Comparison of ENCODE assay signal across 1 cellular context in the genomic region with DNA sequence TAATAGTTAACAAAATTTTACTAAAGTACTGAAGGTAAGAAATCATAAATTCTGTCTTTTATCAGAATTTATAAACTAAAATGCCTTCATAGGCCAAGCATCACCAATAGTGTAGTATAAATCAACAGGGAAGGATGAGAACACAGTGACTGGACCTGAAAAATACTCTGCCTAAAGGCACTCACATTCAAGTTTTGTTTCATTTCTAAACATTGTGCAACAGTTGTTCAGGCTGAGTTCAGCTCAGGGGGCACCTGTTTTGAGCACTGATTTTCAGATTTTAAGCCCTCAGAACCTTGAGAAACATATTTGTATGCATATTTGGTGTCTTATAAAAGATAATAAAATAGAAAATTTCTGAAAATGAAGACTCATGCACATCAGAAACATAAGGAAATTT.
TF ChIP-seq lines count a peak whose summit lies in the region.

No MANE protein-coding gene starts in this region.

TF ChIP-seq in K562, 482 proteins besides CTCF, POLR2A, EP300 and RAD21:
- TF ChIP-seq CEBPG (CRISPR knock-in tag; IDR thresholded peaks at IDR 0.05) = no peak
- peak in 1 of 2 experiments; percentile 59; a peak in 2 of 4 replicates for TF ChIP-seq CEBPG (tag; conservative IDR thresholded peaks at IDR 0.05 in 1 of 2, IDR thresholded peaks at IDR 0.05 in 1 of 2)
- TF ChIP-seq, protein P1, sequence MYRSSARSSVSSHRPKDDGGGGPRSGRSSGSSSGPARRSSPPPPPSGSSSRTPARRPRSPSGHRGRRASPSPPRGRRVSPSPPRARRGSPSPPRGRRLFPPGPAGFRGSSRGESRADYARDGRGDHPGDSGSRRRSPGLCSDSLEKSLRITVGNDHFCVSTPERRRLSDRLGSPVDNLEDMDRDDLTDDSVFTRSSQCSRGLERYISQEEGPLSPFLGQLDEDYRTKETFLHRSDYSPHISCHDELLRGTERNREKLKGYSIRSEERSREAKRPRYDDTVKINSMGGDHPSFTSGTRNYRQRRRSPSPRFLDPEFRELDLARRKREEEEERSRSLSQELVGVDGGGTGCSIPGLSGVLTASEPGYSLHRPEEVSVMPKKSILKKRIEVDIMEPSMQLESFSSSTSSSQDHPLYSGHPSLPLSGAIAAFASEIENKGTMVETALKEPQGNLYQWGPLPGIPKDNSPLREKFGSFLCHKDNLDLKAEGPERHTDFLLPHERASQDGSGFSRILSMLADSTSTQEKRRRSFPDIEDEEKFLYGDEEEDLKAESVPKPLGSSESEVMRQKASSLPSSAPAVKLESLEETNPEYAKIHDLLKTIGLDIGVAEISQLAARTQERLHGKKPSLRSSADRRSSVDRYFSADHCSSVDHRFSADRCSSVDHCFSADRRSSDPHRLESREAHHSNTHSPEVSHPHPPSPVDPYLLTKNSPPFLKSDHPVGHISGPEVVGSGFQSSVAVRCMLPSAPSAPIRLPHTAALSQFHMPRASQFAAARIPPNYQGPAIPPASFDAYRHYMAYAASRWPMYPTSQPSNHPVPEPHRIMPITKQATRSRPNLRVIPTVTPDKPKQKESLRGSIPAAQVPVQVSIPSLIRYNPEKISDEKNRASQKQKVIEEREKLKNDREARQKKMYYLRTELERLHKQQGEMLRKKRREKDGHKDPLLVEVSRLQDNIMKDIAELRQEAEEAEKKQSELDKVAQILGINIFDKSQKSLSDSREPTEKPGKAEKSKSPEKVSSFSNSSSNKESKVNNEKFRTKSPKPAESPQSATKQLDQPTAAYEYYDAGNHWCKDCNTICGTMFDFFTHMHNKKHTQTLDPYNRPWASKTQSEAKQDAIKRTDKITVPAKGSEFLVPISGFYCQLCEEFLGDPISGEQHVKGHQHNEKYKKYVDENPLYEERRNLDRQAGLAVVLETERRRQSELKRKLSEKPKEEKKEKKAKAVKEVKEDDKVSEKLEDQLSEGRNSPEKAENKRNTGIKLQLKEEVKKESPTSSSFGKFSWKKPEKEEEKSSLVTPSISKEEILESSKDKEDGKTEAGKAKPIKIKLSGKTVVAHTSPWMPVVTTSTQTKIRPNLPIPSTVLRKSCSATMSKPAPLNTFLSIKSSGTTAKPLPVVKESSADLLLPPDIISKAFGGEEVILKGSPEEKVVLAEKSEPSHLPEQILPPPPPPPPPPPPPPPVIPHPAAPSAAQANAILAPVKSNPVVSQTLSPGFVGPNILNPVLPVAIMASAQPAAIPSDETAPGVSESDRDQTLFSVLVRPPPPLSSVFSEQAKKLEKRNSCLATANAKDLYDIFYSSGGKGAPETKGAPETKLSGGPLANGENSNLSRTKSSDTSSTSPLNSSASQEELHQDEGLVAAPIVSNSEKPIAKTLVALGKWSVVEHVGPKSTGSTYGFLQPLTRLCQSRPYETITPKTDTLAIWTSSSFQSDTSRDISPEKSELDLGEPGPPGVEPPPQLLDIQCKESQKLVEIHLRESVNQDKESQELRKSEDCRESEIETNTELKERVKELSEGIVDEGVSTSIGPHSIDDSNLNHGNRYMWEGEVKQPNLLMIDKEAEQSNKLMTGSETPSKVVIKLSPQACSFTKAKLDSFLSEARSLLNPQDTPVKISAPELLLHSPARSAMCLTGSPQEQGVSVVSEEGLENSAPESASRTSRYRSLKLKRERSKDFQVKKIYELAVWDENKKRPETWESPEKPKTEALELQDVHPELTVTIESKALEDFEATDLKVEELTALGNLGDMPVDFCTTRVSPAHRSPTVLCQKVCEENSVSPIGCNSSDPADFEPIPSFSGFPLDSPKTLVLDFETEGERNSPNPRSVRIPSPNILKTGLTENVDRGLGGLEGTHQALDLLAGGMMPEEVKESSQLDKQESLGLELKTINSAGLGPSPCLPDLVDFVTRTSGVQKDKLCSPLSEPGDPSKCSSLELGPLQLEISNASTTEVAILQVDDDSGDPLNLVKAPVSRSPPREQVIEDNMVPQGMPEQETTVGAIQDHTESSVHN (IDR thresholded peaks at IDR 0.05; ENCODE audit: borderline replicate concordance in 1 of 2, low read depth in 1 of 2) = no peak
- peak; percentile 59 for TF ChIP-seq CEBPB (tag; IDR thresholded peaks at IDR 0.05)
